Comparison of ENCODE assay signal across 1 cellular context in the genomic region with DNA sequence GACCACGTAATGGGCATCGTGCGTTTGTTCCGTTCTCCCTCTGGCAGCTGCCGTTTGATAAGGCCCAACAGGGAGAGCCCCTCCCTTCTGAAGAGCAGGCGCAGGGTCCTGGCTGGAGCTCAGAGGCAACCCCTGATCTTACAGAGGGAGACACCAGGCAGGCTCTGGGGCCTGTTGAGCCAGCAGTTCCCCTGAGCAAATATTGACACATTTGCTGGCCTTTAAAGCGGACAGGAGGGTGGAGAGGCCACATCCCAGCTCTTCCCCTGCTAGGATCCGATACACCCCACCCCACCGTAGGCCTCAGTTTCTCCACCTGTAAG.
TF ChIP-seq lines count a peak whose summit lies in the region.

No MANE protein-coding gene starts in this region.

TF ChIP-seq in HepG2, 621 proteins besides CTCF, POLR2A, EP300 and RAD21 (continued from another document):
- TF ChIP-seq, protein P1, sequence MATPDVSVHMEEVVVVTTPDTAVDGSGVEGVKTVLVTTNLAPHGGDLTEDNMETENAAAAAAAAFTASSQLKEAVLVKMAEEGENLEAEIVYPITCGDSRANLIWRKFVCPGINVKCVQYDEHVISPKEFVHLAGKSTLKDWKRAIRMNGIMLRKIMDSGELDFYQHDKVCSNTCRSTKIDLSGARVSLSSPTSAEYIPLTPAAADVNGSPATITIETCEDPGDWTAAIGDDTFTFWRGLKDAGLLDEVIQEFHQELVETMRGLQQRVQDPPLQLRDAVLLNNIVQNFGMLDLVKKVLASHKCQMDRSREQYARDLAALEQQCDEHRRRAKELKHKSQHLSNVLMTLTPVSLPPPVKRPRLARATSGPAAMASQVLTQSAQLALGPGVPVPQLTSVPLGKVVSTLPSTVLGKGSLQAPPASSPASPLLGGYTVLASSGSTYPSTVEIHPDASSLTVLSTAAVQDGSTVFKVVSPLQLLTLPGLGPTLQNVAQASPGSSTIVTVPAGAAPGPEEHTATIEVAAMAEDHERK (CRISPR knock-in tag; IDR thresholded peaks at IDR 0.05; ENCODE audit: low read depth) = no peak
- no peak for TF ChIP-seq ZNF232 (CRISPR knock-in tag; IDR thresholded peaks at IDR 0.05; ENCODE audit: borderline replicate concordance)
- no peak for TF ChIP-seq GATA4 (IDR thresholded peaks at IDR 0.05; ENCODE audit: borderline replicate concordance, low read depth)
- TF ChIP-seq ASH2L (IDR thresholded peaks at IDR 0.05; ENCODE audit: insufficient read length, low read depth, low read length) = peak; percentile 62
- TF ChIP-seq, protein P2, sequence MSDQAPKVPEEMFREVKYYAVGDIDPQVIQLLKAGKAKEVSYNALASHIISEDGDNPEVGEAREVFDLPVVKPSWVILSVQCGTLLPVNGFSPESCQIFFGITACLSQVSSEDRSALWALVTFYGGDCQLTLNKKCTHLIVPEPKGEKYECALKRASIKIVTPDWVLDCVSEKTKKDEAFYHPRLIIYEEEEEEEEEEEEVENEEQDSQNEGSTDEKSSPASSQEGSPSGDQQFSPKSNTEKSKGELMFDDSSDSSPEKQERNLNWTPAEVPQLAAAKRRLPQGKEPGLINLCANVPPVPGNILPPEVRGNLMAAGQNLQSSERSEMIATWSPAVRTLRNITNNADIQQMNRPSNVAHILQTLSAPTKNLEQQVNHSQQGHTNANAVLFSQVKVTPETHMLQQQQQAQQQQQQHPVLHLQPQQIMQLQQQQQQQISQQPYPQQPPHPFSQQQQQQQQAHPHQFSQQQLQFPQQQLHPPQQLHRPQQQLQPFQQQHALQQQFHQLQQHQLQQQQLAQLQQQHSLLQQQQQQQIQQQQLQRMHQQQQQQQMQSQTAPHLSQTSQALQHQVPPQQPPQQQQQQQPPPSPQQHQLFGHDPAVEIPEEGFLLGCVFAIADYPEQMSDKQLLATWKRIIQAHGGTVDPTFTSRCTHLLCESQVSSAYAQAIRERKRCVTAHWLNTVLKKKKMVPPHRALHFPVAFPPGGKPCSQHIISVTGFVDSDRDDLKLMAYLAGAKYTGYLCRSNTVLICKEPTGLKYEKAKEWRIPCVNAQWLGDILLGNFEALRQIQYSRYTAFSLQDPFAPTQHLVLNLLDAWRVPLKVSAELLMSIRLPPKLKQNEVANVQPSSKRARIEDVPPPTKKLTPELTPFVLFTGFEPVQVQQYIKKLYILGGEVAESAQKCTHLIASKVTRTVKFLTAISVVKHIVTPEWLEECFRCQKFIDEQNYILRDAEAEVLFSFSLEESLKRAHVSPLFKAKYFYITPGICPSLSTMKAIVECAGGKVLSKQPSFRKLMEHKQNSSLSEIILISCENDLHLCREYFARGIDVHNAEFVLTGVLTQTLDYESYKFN (CRISPR knock-in tag; conservative IDR thresholded peaks at IDR 0.05) = peak; percentile 85
- TF ChIP-seq CBX2 (IDR thresholded peaks at IDR 0.05; ENCODE audit: low read depth, low read length) = no peak
- TF ChIP-seq CBX2 (CRISPR knock-in tag; IDR thresholded peaks at IDR 0.05; ENCODE audit: low read depth) = no peak
- no peak for TF ChIP-seq SMYD3 (CRISPR knock-in tag; IDR thresholded peaks at IDR 0.05)
- TF ChIP-seq, protein P3, sequence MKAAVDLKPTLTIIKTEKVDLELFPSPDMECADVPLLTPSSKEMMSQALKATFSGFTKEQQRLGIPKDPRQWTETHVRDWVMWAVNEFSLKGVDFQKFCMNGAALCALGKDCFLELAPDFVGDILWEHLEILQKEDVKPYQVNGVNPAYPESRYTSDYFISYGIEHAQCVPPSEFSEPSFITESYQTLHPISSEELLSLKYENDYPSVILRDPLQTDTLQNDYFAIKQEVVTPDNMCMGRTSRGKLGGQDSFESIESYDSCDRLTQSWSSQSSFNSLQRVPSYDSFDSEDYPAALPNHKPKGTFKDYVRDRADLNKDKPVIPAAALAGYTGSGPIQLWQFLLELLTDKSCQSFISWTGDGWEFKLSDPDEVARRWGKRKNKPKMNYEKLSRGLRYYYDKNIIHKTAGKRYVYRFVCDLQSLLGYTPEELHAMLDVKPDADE (CRISPR knock-in tag; IDR thresholded peaks at IDR 0.05) = no peak
- peak; percentile 56 for TF ChIP-seq GATAD2A (CRISPR knock-in tag; IDR thresholded peaks at IDR 0.05)
- TF ChIP-seq HNF4A (CRISPR knock-in tag; IDR thresholded peaks at IDR 0.05) = peak; percentile 35; the same call in 1 of the 2 replicates
- 0 out of 2 replicates have a peak, but pooled peaks have one; percentile 25 for TF ChIP-seq TCF7 (IDR thresholded peaks at IDR 0.05; ENCODE audit: low read depth)
- TF ChIP-seq HMG20A (CRISPR knock-in tag; IDR thresholded peaks at IDR 0.05; ENCODE audit: borderline replicate concordance) = peak; percentile 21; the same call in 1 of the 2 replicates
- TF ChIP-seq ZNF83 (CRISPR knock-in tag; IDR thresholded peaks at IDR 0.05; ENCODE audit: borderline replicate concordance) = 0 out of 2 replicates have a peak, but pooled peaks have one; percentile 11
- TF ChIP-seq, protein P4, sequence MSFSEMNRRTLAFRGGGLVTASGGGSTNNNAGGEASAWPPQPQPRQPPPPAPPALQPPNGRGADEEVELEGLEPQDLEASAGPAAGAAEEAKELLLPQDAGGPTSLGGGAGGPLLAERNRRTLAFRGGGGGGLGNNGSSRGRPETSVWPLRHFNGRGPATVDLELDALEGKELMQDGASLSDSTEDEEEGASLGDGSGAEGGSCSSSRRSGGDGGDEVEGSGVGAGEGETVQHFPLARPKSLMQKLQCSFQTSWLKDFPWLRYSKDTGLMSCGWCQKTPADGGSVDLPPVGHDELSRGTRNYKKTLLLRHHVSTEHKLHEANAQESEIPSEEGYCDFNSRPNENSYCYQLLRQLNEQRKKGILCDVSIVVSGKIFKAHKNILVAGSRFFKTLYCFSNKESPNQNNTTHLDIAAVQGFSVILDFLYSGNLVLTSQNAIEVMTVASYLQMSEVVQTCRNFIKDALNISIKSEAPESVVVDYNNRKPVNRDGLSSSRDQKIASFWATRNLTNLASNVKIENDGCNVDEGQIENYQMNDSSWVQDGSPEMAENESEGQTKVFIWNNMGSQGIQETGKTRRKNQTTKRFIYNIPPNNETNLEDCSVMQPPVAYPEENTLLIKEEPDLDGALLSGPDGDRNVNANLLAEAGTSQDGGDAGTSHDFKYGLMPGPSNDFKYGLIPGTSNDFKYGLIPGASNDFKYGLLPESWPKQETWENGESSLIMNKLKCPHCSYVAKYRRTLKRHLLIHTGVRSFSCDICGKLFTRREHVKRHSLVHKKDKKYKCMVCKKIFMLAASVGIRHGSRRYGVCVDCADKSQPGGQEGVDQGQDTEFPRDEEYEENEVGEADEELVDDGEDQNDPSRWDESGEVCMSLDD (CRISPR knock-in tag; IDR thresholded peaks at IDR 0.05; ENCODE audit: borderline replicate concordance) = peak; percentile 67; the same call in 1 of the 2 replicates
- TF ChIP-seq ZNF878 (CRISPR knock-in tag; IDR thresholded peaks at IDR 0.05) = peak; percentile 71; the same call in 1 of the 2 replicates
- peak; percentile 73; the same call in 1 of the 2 replicates for TF ChIP-seq ZMYM3 (CRISPR knock-in tag; IDR thresholded peaks at IDR 0.05)
- TF ChIP-seq ISX (CRISPR knock-in tag; conservative IDR thresholded peaks at IDR 0.05) = 0 out of 2 replicates have a peak, but pooled peaks have one; percentile 5
- TF ChIP-seq ZSCAN21 (CRISPR knock-in tag; IDR thresholded peaks at IDR 0.05; ENCODE audit: borderline replicate concordance) = 0 out of 2 replicates have a peak, but pooled peaks have one; percentile 18
- TF ChIP-seq FOXA1 (IDR thresholded peaks at IDR 0.05) = 0 out of 2 replicates have a peak, but pooled peaks have one; percentile 10
- TF ChIP-seq FOXA1 (CRISPR knock-in tag; IDR thresholded peaks at IDR 0.05) = peak; percentile 94
- TF ChIP-seq RXRB (CRISPR knock-in tag; IDR thresholded peaks at IDR 0.05; ENCODE audit: borderline replicate concordance) = peak; percentile 49; the same call in 1 of the 2 replicates
